Comparison of ENCODE assay signal across 26 cellular contexts in the genomic region with DNA sequence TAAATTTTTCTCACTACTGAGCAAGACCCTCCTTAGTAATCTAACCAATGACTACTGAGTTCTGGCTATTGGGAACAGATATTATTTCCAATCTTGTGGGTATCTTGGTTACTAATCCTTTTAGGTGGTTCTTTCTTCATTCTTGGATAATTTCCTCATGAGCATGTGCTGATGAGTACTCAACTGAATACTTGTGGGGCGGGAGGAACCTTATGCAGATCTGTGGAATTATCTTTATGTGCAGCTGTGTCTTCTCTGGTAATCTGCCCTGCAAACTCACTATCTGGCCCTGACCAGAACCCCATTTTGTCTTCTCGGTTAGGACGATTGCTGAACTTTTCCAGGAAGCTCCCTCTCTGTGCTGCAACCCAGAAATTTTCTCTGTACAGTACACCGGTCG.
DNase-seq lines count a peak whose midpoint lies in the region; ATAC-seq, FAIRE-seq and TF ChIP-seq lines count a peak whose summit lies in the region.
"Had no signal": no experiment of that assay in that cellular context is flagged by ENCODE, and none has a peak within 500 bp of the region (broad histone marks: within the 10 kb centered on the region; RNA-seq: fewer than 3 reads in every experiment).

No MANE protein-coding gene starts in this region.

- H3K27me3 Mint-ChIP-seq in GM23338 (ENCODE audit: insufficient read depth, low read depth, poor library complexity) = no peaks in the 10 kb centered on the region
- H3K27me3 Mint-ChIP-seq in activated naive CD8-positive, alpha-beta T cell treated with anti-CD3 and anti-CD28 coated beads for 36 hours = no peaks in the 10 kb centered on the region
- H3K27me3 Mint-ChIP-seq: CD4-positive, alpha-beta memory T cell had no signal

- H3K4me3 ChIP-seq in GM23338 (no peak overlapping the region), K562 (peak overlapping the region; percentile 11; the same call in 1 of the 2 replicates), keratinocyte (ENCODE audit: control insufficient read depth in 2 of 3, extremely low read depth in 1 of 3, insufficient read depth in 2 of 3, low read depth in 1 of 3, low read length in 3 of 3) (no peak overlapping the region)
- H3K4me3 ChIP-seq: A549; BLaER1 treated with 17β-estradiol and CSF1 and Interleukin-3, amounts not matched to agents 10 nM and 100 nM; HAP-1; Peyer's patch had no signal

- ATAC-seq in GM23338 (no peak), K562 (peak; percentile 99)
- ATAC-seq: A549 had no signal

- in situ Hi-C loops in K562 (cut with MboI) = no loop called here

- H3K9me1 ChIP-seq in K562 (ENCODE audit: control insufficient read depth, insufficient read depth, low read length) (no peaks in the 10 kb centered on the region), keratinocyte (ENCODE audit: control insufficient read depth, extremely low read depth, insufficient read depth, low read length) (no peaks in the 10 kb centered on the region)

- H3K4me3 Mint-ChIP-seq in GM23338 = no peak overlapping the region
- no peak overlapping the region for H3K4me3 Mint-ChIP-seq in activated naive CD8-positive, alpha-beta T cell treated with anti-CD3 and anti-CD28 coated beads for 36 hours
- H3K4me3 Mint-ChIP-seq: CD4-positive, alpha-beta memory T cell; HFFc6 had no signal

- no peak overlapping the region for H3K4me2 ChIP-seq in GM23338
- peak overlapping the region; percentile 55 for H3K4me2 ChIP-seq in K562 (ENCODE audit: insufficient read depth, low read length)
- no peak overlapping the region for H3K4me2 ChIP-seq in keratinocyte (ENCODE audit: control insufficient read depth, extremely low read depth, insufficient read depth, low read depth, low read length)
- H3K4me2 ChIP-seq: A549; BLaER1 treated with 17β-estradiol and CSF1 and Interleukin-3, amounts not matched to agents 10 nM and 100 nM had no signal

- dilution Hi-C loops in keratinocyte (cut with MboI; ENCODE audit: extremely low pct_ligation_motif_present, low sequenced_read_pairs) = no loop called here

- no peaks in the 10 kb centered on the region; the same call in 2 of the 3 replicates for H3K4me1 Mint-ChIP-seq in GM23338
- H3K4me1 Mint-ChIP-seq in activated naive CD8-positive, alpha-beta T cell treated with anti-CD3 and anti-CD28 coated beads for 36 hours = no peaks in the 10 kb centered on the region
- H3K4me1 Mint-ChIP-seq: CD4-positive, alpha-beta memory T cell had no signal

- H3K27ac ChIP-seq in GM23338 (ENCODE audit: low read depth) (no peak overlapping the region), K562 (ENCODE audit: extremely low read depth, low read depth, low read length) (peak overlapping the region; percentile 87), keratinocyte (ENCODE audit: control insufficient read depth, insufficient read depth, low read length) (no peak overlapping the region)
- H3K27ac ChIP-seq: A549; BLaER1 treated with 17β-estradiol and CSF1 and Interleukin-3, amounts not matched to agents 10 nM and 100 nM; Peyer's patch had no signal

- no peak overlapping the region for H3K27ac Mint-ChIP-seq in GM23338
- no peak overlapping the region for H3K27ac Mint-ChIP-seq in activated naive CD8-positive, alpha-beta T cell treated with anti-CD3 and anti-CD28 coated beads for 36 hours
- H3K27ac Mint-ChIP-seq: CD4-positive, alpha-beta memory T cell; HFFc6 had no signal

- no peak for TF ChIP-seq POLR2A in K562 (conservative IDR thresholded peaks at IDR 0.05)

- peak; percentile 98 for TF ChIP-seq EP300 in K562 (IDR thresholded peaks at IDR 0.05; ENCODE audit: low read length)

- no TSS peak for BruUV-seq in K562 (replicated peaks; lab: Mats Ljungman, UMichigan)

- H3K9me3 ChIP-seq in K562 (replicated peaks; ENCODE audit: control insufficient read depth, insufficient read depth, low read depth, low read length) = peaks cover 2% of the 10 kb centered on the region
- H3K9me3 ChIP-seq in keratinocyte (ENCODE audit: control insufficient read depth, low read depth, low read length) = no peaks in the 10 kb centered on the region
- H3K9me3 ChIP-seq: A549, HAP-1, Peyer's patch had no signal

- no peaks in the 10 kb centered on the region for H3K27me3 ChIP-seq in GM23338 (ENCODE audit: insufficient read depth)
- no peaks in the 10 kb centered on the region for H3K27me3 ChIP-seq in K562 (ENCODE audit: control insufficient read depth in 2 of 2, insufficient read depth in 2 of 2, low read length in 2 of 2)
- no peaks in the 10 kb centered on the region for H3K27me3 ChIP-seq in keratinocyte (ENCODE audit: control insufficient read depth, extremely low read depth, insufficient read depth, low read length)
- H3K27me3 ChIP-seq: BLaER1 treated with 17β-estradiol and CSF1 and Interleukin-3, amounts not matched to agents 10 nM and 100 nM; Peyer's patch had no signal

- H3K36me3 ChIP-seq in GM23338 (ENCODE audit: insufficient read depth) (no peaks in the 10 kb centered on the region), K562 (ENCODE audit: control insufficient read depth, insufficient read depth, low read length) (no peaks in the 10 kb centered on the region), keratinocyte (ENCODE audit: control insufficient read depth in 2 of 2, extremely low read depth in 1 of 2, insufficient read depth in 2 of 2, low read length in 2 of 2) (no peaks in the 10 kb centered on the region)
- H3K36me3 ChIP-seq: BLaER1 treated with 17β-estradiol and CSF1 and Interleukin-3, amounts not matched to agents 10 nM and 100 nM; HAP-1; Peyer's patch had no signal

- peak overlapping the region in 1 of 2 experiments; percentile 70; a peak in 2 of 4 replicates for H3K9ac ChIP-seq in K562 (ENCODE audit: insufficient read depth in 1 of 2, low read depth in 2 of 2, low read length in 2 of 2)
- H3K9ac ChIP-seq in keratinocyte (ENCODE audit: control insufficient read depth, extremely low read depth, insufficient read depth, low read length) = no peak overlapping the region
- H3K9ac ChIP-seq: BLaER1 treated with 17β-estradiol and CSF1 and Interleukin-3, amounts not matched to agents 10 nM and 100 nM had no signal

- WGBS in K562 (ENCODE audit: insufficient coverage, low coverage, missing lambda C conversion rate) = 0% methylated on average over 3 of the region's 5 CpGs

- H3K9me2 ChIP-seq in GM23338 (ENCODE audit: insufficient read depth) = no peaks in the 10 kb centered on the region

- H3F3A ChIP-seq in GM23338 (replicated peaks; ENCODE audit: low read depth) = no peaks in the 10 kb centered on the region

- H4K20me1 ChIP-seq in GM23338 (replicated peaks; ENCODE audit: insufficient read depth) = no peaks in the 10 kb centered on the region
- no peaks in the 10 kb centered on the region for H4K20me1 ChIP-seq in K562 (replicated peaks; ENCODE audit: control insufficient read depth, insufficient read depth, low read length)
- no peaks in the 10 kb centered on the region for H4K20me1 ChIP-seq in keratinocyte (ENCODE audit: control insufficient read depth, extremely low read depth, insufficient read depth, low read length)
- H4K20me1 ChIP-seq: BLaER1 treated with 17β-estradiol and CSF1 and Interleukin-3, amounts not matched to agents 10 nM and 100 nM had no signal

- H3K79me2 ChIP-seq in GM23338 (replicated peaks; ENCODE audit: insufficient read depth) = no peaks in the 10 kb centered on the region
- no peaks in the 10 kb centered on the region for H3K79me2 ChIP-seq in K562 (ENCODE audit: control insufficient read depth, insufficient read depth, low read length)
- H3K79me2 ChIP-seq in keratinocyte (ENCODE audit: control insufficient read depth, insufficient read depth, low read length) = no peaks in the 10 kb centered on the region

- CTCF ChIA-PET in K562 (lab: Yijun Ruan, JAX; ENCODE audit: low intra/inter-chr PET ratio) = no interaction called here

- no peak for TF ChIP-seq CTCF in GM23338 (conservative IDR thresholded peaks at IDR 0.05; ENCODE audit: low read depth in 2 of 2)
- no peak for TF ChIP-seq CTCF in K562 (IDR thresholded peaks at IDR 0.05 in 2 of 3, conservative IDR thresholded peaks at IDR 0.05 in 1 of 3; ENCODE audit: insufficient read depth in 2 of 3, low read depth in 1 of 3, low read length in 3 of 3)
- no peak for TF ChIP-seq CTCF in keratinocyte (optimal IDR thresholded peaks at IDR 0.05 in 1 of 3, IDR thresholded peaks at IDR 0.05 in 1 of 3, conservative IDR thresholded peaks at IDR 0.05 in 1 of 3; ENCODE audit: extremely low read depth in 1 of 3, insufficient read depth in 2 of 3, low read length in 3 of 3)
- no peak for TF ChIP-seq CTCF in D721Med (IDR thresholded peaks at IDR 0.05; ENCODE audit: insufficient read depth, missing control alignments)

- no peak for TF ChIP-seq RAD21 in K562 (CRISPR knock-in tag; conservative IDR thresholded peaks at IDR 0.05 in 1 of 2, IDR thresholded peaks at IDR 0.05 in 1 of 2)

- H2AFZ ChIP-seq in GM23338 = peak overlapping the region; percentile 52; the same call in 1 of the 2 replicates
- peak overlapping the region; percentile 85 for H2AFZ ChIP-seq in K562 (ENCODE audit: low read depth, low read length)
- peak overlapping the region; percentile 2 for H2AFZ ChIP-seq in keratinocyte (ENCODE audit: control insufficient read depth, low read length)

- no peak for DNase-seq in GM23338 (ENCODE audit: low spot score)
- DNase-seq in OCI-M2 (lab: John Stamatoyannopoulos, UW; ENCODE audit: unreplicated experiment) = peak; percentile 86
- DNase-seq in K562 (ENCODE audit: extremely low read depth in 1 of 4, low spot score in 3 of 4) = peak; percentile 52 to 92 (median 69)
- no peak for DNase-seq in keratinocyte (ENCODE audit: low read depth, low spot score)
- no peak for DNase-seq in activated naive CD8-positive, alpha-beta T cell treated with anti-CD3 and anti-CD28 coated beads for 36 hours
- no peak for DNase-seq in D721Med (ENCODE audit: insufficient read length, low spot score)
- no peak for DNase-seq in kidney glomerular epithelial cell (lab: John Stamatoyannopoulos, UW)
- DNase-seq: AML-193; CD4-positive, alpha-beta memory T cell; DMS79 treated with DMSO at 0.1 percent for 48 hours; GF-D8; HFFc6; KG1; MM.1S; NCI-H2029; NCI-H446; NCI-H524 treated with DMSO at 0.1 percent for 48 hours; NCI-H774; Peyer's patch; SHP77 treated with DMSO at 0.1 percent for 48 hours had no signal

- POLR2A ChIA-PET in K562 (lab: Yijun Ruan, JAX) = interaction anchor here (1.0 to 1.2 kb wide), 2 partner anchors 11 to 35 kb away, joined by 3 to 4 read pairs; no protein-coding TSS in a partner anchor

- intact Hi-C loops in K562 (cut with micrococcal nuclease) = loop anchor here (5.0 kb wide), 1 partner anchor 37 kb away; no protein-coding TSS in a partner anchor

- FAIRE-seq in K562 (lab: Jason Lieb, UNC) (peak; percentile 99), keratinocyte (lab: Jason Lieb, UNC) (no peak), D721Med (lab: Jason Lieb, UNC) (no peak)
- FAIRE-seq: A549, GM12891, GM19239, HTR-8/SVneo had no signal

- H3K9me3 Mint-ChIP-seq in GM23338 = no peaks in the 10 kb centered on the region
- peaks cover 5% of the 10 kb centered on the region for H3K9me3 Mint-ChIP-seq in activated naive CD8-positive, alpha-beta T cell treated with anti-CD3 and anti-CD28 coated beads for 36 hours
- H3K9me3 Mint-ChIP-seq: HFFc6 had no signal

- H3K4me1 ChIP-seq in GM23338 (ENCODE audit: insufficient read depth) = no peaks in the 10 kb centered on the region
- H3K4me1 ChIP-seq in K562 (replicated peaks in 1 of 2; ENCODE audit: control insufficient read depth in 2 of 2, insufficient read depth in 2 of 2, low read length in 2 of 2) = peaks cover 0 to 3% of the 10 kb centered on the region in 2 experiments; a peak in 2 of 5 replicates
- peaks cover 16% of the 10 kb centered on the region for H3K4me1 ChIP-seq in keratinocyte (ENCODE audit: control insufficient read depth, extremely low read depth, insufficient read depth, low read length)
- H3K4me1 ChIP-seq: A549; BLaER1 treated with 17β-estradiol and CSF1 and Interleukin-3, amounts not matched to agents 10 nM and 100 nM; Peyer's patch had no signal

- no peaks in the 10 kb centered on the region for H3K36me3 Mint-ChIP-seq in GM23338 (ENCODE audit: low read depth)
- no peaks in the 10 kb centered on the region for H3K36me3 Mint-ChIP-seq in activated naive CD8-positive, alpha-beta T cell treated with anti-CD3 and anti-CD28 coated beads for 36 hours
- H3K36me3 Mint-ChIP-seq: CD4-positive, alpha-beta memory T cell had no signal

Comparison
In these comparisons a context has a peak if more than half of its experiments do, and no peak if none do; other contexts are left out.
1. DNase-seq: peak in OCI-M2 (single experiment) and K562 (4 of 4); none in GM23338 (single experiment), keratinocyte (single experiment), activated naive CD8-positive, alpha-beta T cell treated with anti-CD3 and anti-CD28 coated beads for 36 hours (single experiment), D721Med (single experiment) and kidney glomerular epithelial cell (single experiment).
2. H2AFZ ChIP-seq: peak in every context shown above with its lines; median percentile 85 in K562; 52 in GM23338; 2 in keratinocyte.